In genomic region chr2:207408086-207408794, GRCh38 we compare ENCODE assay signal across 8 cellular contexts.
DNase-seq lines count a peak whose midpoint lies in the region; ATAC-seq and TF ChIP-seq lines count a peak whose summit lies in the region.

No MANE protein-coding gene starts in this region.

- CTCF ChIA-PET in activated CD8-positive, alpha-beta T cell treated with anti-CD3 and anti-CD28 coated beads for 36 hours (lab: Charles Lee): no interaction called here

- POLR2A ChIA-PET in activated CD8-positive, alpha-beta T cell treated with anti-CD3 and anti-CD28 coated beads for 36 hours (lab: Charles Lee): no interaction called here

- ATAC-seq in HG03159 (IDR thresholded peaks at IDR 0.05; ENCODE audit: unreplicated experiment): no peak
- no peak for ATAC-seq in activated CD8-positive, alpha-beta T cell treated with anti-CD3 and anti-CD28 coated beads for 36 hours

- H3K4me3 Mint-ChIP-seq in activated CD8-positive, alpha-beta T cell treated with anti-CD3 and anti-CD28 coated beads for 36 hours: no peak overlapping the region

- peak overlapping the region in 1 of 2 donors; percentile 17 for H3K27ac ChIP-seq in prostate gland

- H3K9me3 Mint-ChIP-seq in activated CD8-positive, alpha-beta T cell treated with anti-CD3 and anti-CD28 coated beads for 36 hours: no peaks in the 10 kb centered on the region

- no peaks in the 10 kb centered on the region for H3K36me3 Mint-ChIP-seq in activated CD8-positive, alpha-beta T cell treated with anti-CD3 and anti-CD28 coated beads for 36 hours (ENCODE audit: low read depth)

- TF ChIP-seq POLR2A in prostate gland (IDR thresholded peaks at IDR 0.05): no peak

- TF ChIP-seq CTCF in prostate gland (IDR thresholded peaks at IDR 0.05): no peak
- no peak for TF ChIP-seq CTCF in activated CD8-positive, alpha-beta T cell treated with anti-CD3 and anti-CD28 coated beads for 36 hours (IDR thresholded peaks at IDR 0.05)

- no peaks in the 10 kb centered on the region for H3K27me3 ChIP-seq in prostate gland (replicated peaks; ENCODE audit: insufficient read depth)

- no peaks in the 10 kb centered on the region for H3K4me1 ChIP-seq in prostate gland (replicated peaks)

- no peaks in the 10 kb centered on the region for H3K36me3 ChIP-seq in prostate gland

- H3K27ac Mint-ChIP-seq in activated CD8-positive, alpha-beta T cell treated with anti-CD3 and anti-CD28 coated beads for 36 hours: no peak overlapping the region

- DNase-seq in DMS53 (lab: John Stamatoyannopoulos, UW) (peak; percentile 97), H4 (ENCODE audit: low spot score) (peak; percentile 60), NCI-H1417 treated with DMSO at 0.1 percent for 48 hours (lab: John Stamatoyannopoulos, UW) (peak; percentile 90), astrocyte of the hippocampus (ENCODE audit: low read depth, low spot score) (peak; percentile 48), prostate gland (ENCODE audit: low spot score) (peak; percentile 88)
- no peak for DNase-seq in activated naive CD4-positive, alpha-beta T cell treated with anti-CD3 and anti-CD28 coated beads, Interleukin-2, amount 50 U/mL, for 16 hours
- no peak for DNase-seq in activated CD8-positive, alpha-beta T cell treated with anti-CD3 and anti-CD28 coated beads for 36 hours

- H3K4me1 Mint-ChIP-seq in activated CD8-positive, alpha-beta T cell treated with anti-CD3 and anti-CD28 coated beads for 36 hours (ENCODE audit: low read depth): no peaks in the 10 kb centered on the region

- H3K4me3 ChIP-seq in prostate gland: no peak overlapping the region

- intact Hi-C loops in prostate gland (cut with DNase I): no loop called here
- intact Hi-C loops in activated CD8-positive, alpha-beta T cell treated with anti-CD3 and anti-CD28 coated beads for 36 hours (cut with micrococcal nuclease): no loop called here

- WGBS in prostate gland: 56% methylated on average over 8 of the region's 8 CpGs

- no peaks in the 10 kb centered on the region for H3K27me3 Mint-ChIP-seq in activated CD8-positive, alpha-beta T cell treated with anti-CD3 and anti-CD28 coated beads for 36 hours

- no peaks in the 10 kb centered on the region for H3K9me3 ChIP-seq in prostate gland

Comparison
In these comparisons a context has a peak if more than half of its experiments do, and no peak if none do; other contexts are left out.
1. DNase-seq: peak in DMS53 (single experiment), H4 (single experiment), NCI-H1417 treated with DMSO at 0.1 percent for 48 hours (single experiment), astrocyte of the hippocampus (single experiment) and prostate gland (single experiment); none in activated naive CD4-positive, alpha-beta T cell treated with anti-CD3 and anti-CD28 coated beads, Interleukin-2, amount 50 U/mL, for 16 hours (single experiment) and activated CD8-positive, alpha-beta T cell treated with anti-CD3 and anti-CD28 coated beads for 36 hours (single experiment).